Comparison of ENCODE assay signal across 10 cellular contexts in genomic region chr12:53217930-53218307, GRCh38. TPM values are rescaled to one million over a fixed set of nuclear protein-coding genes. Genes with fewer than 3 reads are reported as not detected.
DNase-seq lines count a peak whose midpoint lies in the region; ATAC-seq and TF ChIP-seq lines count a peak whose summit lies in the region.
"Had no signal": no experiment of that assay in that cellular context is flagged by ENCODE, and none has a peak within 500 bp of the region (broad histone marks: within the 10 kb centered on the region; RNA-seq: fewer than 3 reads in every experiment).

No MANE protein-coding gene starts in this region.

- no peaks in the 10 kb centered on the region for H3K27me3 Mint-ChIP-seq in mesothelial cell of epicardium (ENCODE audit: low read depth)

- H3K4me1 Mint-ChIP-seq in mesothelial cell of epicardium: peaks cover 52% of the 10 kb centered on the region

- ATAC-seq in heart left ventricle: no peak
- no peak for ATAC-seq in left cardiac atrium
- ATAC-seq in GM18517 (IDR thresholded peaks at IDR 0.05; ENCODE audit: unreplicated experiment): no peak

- TF ChIP-seq POLR2A in heart left ventricle (IDR thresholded peaks at IDR 0.05): no peak

- intact Hi-C loops in heart left ventricle (cut with DNase I): loop anchor here in 2 of 10 donors (2.0 to 10.0 kb wide), 2 partner anchors 33 to 287 kb away; partner anchors contain the start of genes NPFF (in 1 of the 2) and TARBP2 (in 1 of the 2)
- intact Hi-C loops in left cardiac atrium (cut with DNase I): no loop called here

- no peaks in the 10 kb centered on the region for H3K9me3 ChIP-seq in heart left ventricle

- H3K36me3 ChIP-seq in heart left ventricle (peaks cover 0 to 24% (median 15%) of the 10 kb centered on the region in 9 donors), urinary bladder (ENCODE audit: insufficient read depth) (peaks cover 4% of the 10 kb centered on the region)

- no peaks in the 10 kb centered on the region for H3K27me3 ChIP-seq in heart left ventricle
- H3K27me3 ChIP-seq: cardiac muscle cell had no signal

- TF ChIP-seq CTCF in heart left ventricle (IDR thresholded peaks at IDR 0.05) (no peak), choroid plexus epithelial cell (conservative IDR thresholded peaks at IDR 0.05; ENCODE audit: low read depth, low read length) (no peak), mesothelial cell of epicardium (IDR thresholded peaks at IDR 0.05; ENCODE audit: unreplicated experiment) (no peak)

- H3K9me3 Mint-ChIP-seq in mesothelial cell of epicardium: no peaks in the 10 kb centered on the region

- peaks cover 8% of the 10 kb centered on the region for H3K36me3 Mint-ChIP-seq in mesothelial cell of epicardium

- peaks cover 16 to 88% (median 61%) of the 10 kb centered on the region in 12 donors for H3K4me1 ChIP-seq in heart left ventricle
- no peaks in the 10 kb centered on the region for H3K4me1 ChIP-seq in urinary bladder (ENCODE audit: insufficient read depth)

- H3K4me3 Mint-ChIP-seq in mesothelial cell of epicardium: peak overlapping the region; percentile 94

- peak overlapping the region in 11 of 12 donors; percentile 57 to 95 (median 77) for H3K4me3 ChIP-seq in heart left ventricle
- peak overlapping the region; percentile 81 for H3K4me3 ChIP-seq in choroid plexus epithelial cell (ENCODE audit: low read depth, low read length)
- H3K4me3 ChIP-seq in urinary bladder (ENCODE audit: low read depth, low read length): peak overlapping the region; percentile 82

- H3K27ac Mint-ChIP-seq in mesothelial cell of epicardium: peak overlapping the region; percentile 91

- DNase-seq in heart left ventricle: peak in 1 of 5 donors; percentile 29
- DNase-seq in left cardiac atrium: no peak
- DNase-seq in choroid plexus epithelial cell (ENCODE audit: low read depth): no peak
- DNase-seq in mesothelial cell of epicardium (ENCODE audit: low spot score in 2 of 2, unreplicated experiment in 2 of 2): no peak
- no peak for DNase-seq in T-helper 9 cell
- no peak for DNase-seq in RKO (ENCODE audit: low spot score)

- 31 to 49% (median 36%) methylated on average over 2 to 3 of the region's 3 CpGs for whole genome bisulfite sequencing in heart left ventricle, 4 donors
- 36% methylated on average over 3 of the region's 3 CpGs for WGBS in urinary bladder

- H3K27ac ChIP-seq in heart left ventricle (peak overlapping the region; percentile 29 to 100 (median 100)), urinary bladder (ENCODE audit: low read depth) (peak overlapping the region; percentile 76)
- H3K27ac ChIP-seq: cardiac muscle cell had no signal

RNA-seq across cellular contexts. Expression of gene ITGB7, which starts 10.9 kb away (rescaled TPM):
- total RNA-seq in heart left ventricle: 10 to 100 TPM in 1 of 9 donors, 1 to 10 TPM in 5, under 1 TPM in 3; 0.12 to 11.6 (median 1.4) TPM
- polyA plus RNA-seq in heart left ventricle: under 1 TPM; 0.50 to 0.75 TPM
- total RNA-seq in left cardiac atrium: 1 to 10 TPM in 1 of 2 donors, under 1 TPM in 1; 0.81 to 2.1 TPM
- 3.2 to 4.9 TPM (median 4.6 TPM) in 3 replicates for total RNA-seq in mesothelial cell of epicardium
- 1.6 TPM for total RNA-seq in urinary bladder
- polyA plus RNA-seq in urinary bladder: 1.7 TPM
- total RNA-seq: HT1080 had no signal

RNA-seq across cellular contexts. Expression of gene RARG, which starts 14.1 kb away (rescaled TPM):
- 10 to 100 TPM in 7 of 9 donors, 1 to 10 TPM in 2; 6.4 to 22.5 (median 16.0) TPM for total RNA-seq in heart left ventricle
- polyA plus RNA-seq in heart left ventricle: 10 to 100 TPM in 1 of 2 donors, 1 to 10 TPM in 1; 7.4 to 10.2 TPM
- total RNA-seq in left cardiac atrium: 10 to 100 TPM; 13.5 to 24.1 TPM
- total RNA-seq in mesothelial cell of epicardium: 66.6 to 72.2 TPM (median 71.6 TPM) in 3 replicates
- 37.8 TPM for total RNA-seq in urinary bladder
- 30.5 TPM for polyA plus RNA-seq in urinary bladder

RNA-seq across cellular contexts. Expression of gene CSAD, which starts 37.2 kb away (rescaled TPM):
- total RNA-seq in heart left ventricle (10 to 100 TPM in 4 of 9 donors, 1 to 10 TPM in 5; 4.3 to 14.8 (median 8.2) TPM), left cardiac atrium (10 to 100 TPM; 16.8 to 19.7 TPM), mesothelial cell of epicardium (120 to 129 TPM (median 125 TPM) in 3 replicates), urinary bladder (36.9 TPM)
- polyA plus RNA-seq in heart left ventricle (10 to 100 TPM in 1 of 2 donors, 1 to 10 TPM in 1; 4.6 to 26.5 TPM), urinary bladder (19.1 TPM)

RNA-seq across cellular contexts. Expression of gene ZNF740, which starts 37.4 kb away (rescaled TPM):
- 10 to 100 TPM in 7 of 9 donors, 1 to 10 TPM in 2; 4.8 to 27.4 (median 18.7) TPM for total RNA-seq in heart left ventricle
- 1 to 10 TPM; 6.1 to 6.7 TPM for polyA plus RNA-seq in heart left ventricle
- total RNA-seq in left cardiac atrium: 10 to 100 TPM; 19.0 to 20.0 TPM
- 96.5 to 105 TPM (median 97.5 TPM) in 3 replicates for total RNA-seq in mesothelial cell of epicardium
- 22.9 TPM for total RNA-seq in urinary bladder
- polyA plus RNA-seq in urinary bladder: 13.5 TPM

RNA-seq across cellular contexts. Expression of gene ESPL1, which starts 50.2 kb away (rescaled TPM):
- total RNA-seq in heart left ventricle (1 to 10 TPM in 2 of 9 donors, under 1 TPM in 7; 0.06 to 6.1 (median 0.43) TPM), left cardiac atrium (1 to 10 TPM in 1 of 2 donors, under 1 TPM in 1; 0.58 to 1.3 TPM), mesothelial cell of epicardium (15.7 to 20.8 TPM (median 15.9 TPM) in 3 replicates), urinary bladder (4.5 TPM)
- polyA plus RNA-seq in heart left ventricle (under 1 TPM; 0.15 to 0.18 TPM), urinary bladder (0.33 TPM)
